ENCODE assay signal across 2 cellular contexts in genomic region chr6:7315684-7316366, GRCh38.
TF ChIP-seq lines count a peak whose summit lies in the region.

No MANE protein-coding gene starts in this region.

TF ChIP-seq in HepG2, 621 proteins besides CTCF, POLR2A, EP300 and RAD21:
- TF ChIP-seq CENPX (CRISPR knock-in tag; IDR thresholded peaks at IDR 0.05), result no peak
- TF ChIP-seq FOXA3 (CRISPR knock-in tag; IDR thresholded peaks at IDR 0.05), result no peak
- TF ChIP-seq ZMAT5 (CRISPR knock-in tag; IDR thresholded peaks at IDR 0.05; ENCODE audit: borderline replicate concordance, low read depth), result no peak
- no peak for TF ChIP-seq ZBTB7A (CRISPR knock-in tag; IDR thresholded peaks at IDR 0.05)
- no peak for TF ChIP-seq FOSL2 (CRISPR knock-in tag; IDR thresholded peaks at IDR 0.05)
- peak; percentile 23; the same call in 1 of the 2 replicates for TF ChIP-seq HOMEZ (CRISPR knock-in tag; IDR thresholded peaks at IDR 0.05; ENCODE audit: low read depth)
- TF ChIP-seq POLR2AphosphoS5 (IDR thresholded peaks at IDR 0.05; ENCODE audit: low read depth, low read length), result peak; percentile 58
- TF ChIP-seq THAP11 (CRISPR knock-in tag; IDR thresholded peaks at IDR 0.05), result no peak
- TF ChIP-seq SMAD3 (CRISPR knock-in tag; IDR thresholded peaks at IDR 0.05), result no peak
- 0 out of 2 replicates have a peak, but pooled peaks have one; percentile 3 for TF ChIP-seq ZNF687 (CRISPR knock-in tag; IDR thresholded peaks at IDR 0.05)
- peak; percentile 68 for TF ChIP-seq NFYC (CRISPR knock-in tag; IDR thresholded peaks at IDR 0.05)
- no peak for TF ChIP-seq SIN3B (IDR thresholded peaks at IDR 0.05; ENCODE audit: low read length)
- no peak for TF ChIP-seq YEATS4 (CRISPR knock-in tag; IDR thresholded peaks at IDR 0.05; ENCODE audit: borderline replicate concordance)
- peak; percentile 76 for TF ChIP-seq NFYB (CRISPR knock-in tag; IDR thresholded peaks at IDR 0.05)
- no peak for TF ChIP-seq ZNF512B (CRISPR knock-in tag; IDR thresholded peaks at IDR 0.05; ENCODE audit: borderline replicate concordance)
- TF ChIP-seq ZNF570 (CRISPR knock-in tag; IDR thresholded peaks at IDR 0.05; ENCODE audit: borderline replicate concordance), result no peak

TF ChIP-seq in HCT116, 20 proteins besides CTCF, POLR2A, EP300 and RAD21:
- TF ChIP-seq ELF1 (IDR thresholded peaks at IDR 0.05; ENCODE audit: borderline replicate concordance, low read depth), result no peak
- no peak for TF ChIP-seq YY1 (IDR thresholded peaks at IDR 0.05; ENCODE audit: extremely low read depth, insufficient replicate concordance, low read depth, low read length)
- no peak for TF ChIP-seq EGR1 (IDR thresholded peaks at IDR 0.05; ENCODE audit: low read depth)
- TF ChIP-seq POLR2AphosphoS5 (IDR thresholded peaks at IDR 0.05; ENCODE audit: low read depth, low read length), result no peak
- TF ChIP-seq EZH2 (IDR thresholded peaks at IDR 0.05), result no peak
- no peak for TF ChIP-seq CBX3 (IDR thresholded peaks at IDR 0.05; ENCODE audit: low read depth)
- TF ChIP-seq MAX (IDR thresholded peaks at IDR 0.05), result no peak
- no peak for TF ChIP-seq ZNF274 (IDR thresholded peaks at IDR 0.05; ENCODE audit: low read depth, low read length)
- TF ChIP-seq ATF3 (IDR thresholded peaks at IDR 0.05), result no peak
- no peak for TF ChIP-seq JUND (IDR thresholded peaks at IDR 0.05)
- TF ChIP-seq SP1 (IDR thresholded peaks at IDR 0.05; ENCODE audit: low read depth), result no peak
- TF ChIP-seq TCF7L2 (IDR thresholded peaks at IDR 0.05; ENCODE audit: borderline replicate concordance, extremely low read depth, insufficient read depth, insufficient read length), result no peak
- no peak for TF ChIP-seq CEBPB (IDR thresholded peaks at IDR 0.05; ENCODE audit: low read depth)
- TF ChIP-seq FOSL1 (IDR thresholded peaks at IDR 0.05; ENCODE audit: low read depth), result no peak
- no peak for TF ChIP-seq SIN3A (IDR thresholded peaks at IDR 0.05; ENCODE audit: low read depth)
